In genomic region chr4:4859799-4860380, GRCh38 we compare ENCODE assay signal across 1 cellular context.
TF ChIP-seq lines count a peak whose summit lies in the region.

No MANE protein-coding gene starts in this region.

TF ChIP-seq in IMR-90, 13 proteins besides CTCF, POLR2A, EP300 and RAD21 (continued from another document):
- TF ChIP-seq ELK1 (IDR thresholded peaks at IDR 0.05; ENCODE audit: borderline replicate concordance, low read depth, low read length) = no peak
TF ChIP-seq in IMR-90: peak in this region for 0.
